In genomic region chr5:17222679-17223078, GRCh38 we compare ENCODE assay signal across 19 cellular contexts. TPM values are rescaled to one million over a fixed set of nuclear protein-coding genes. Genes with fewer than 3 reads are reported as not detected.
DNase-seq lines count a peak whose midpoint lies in the region; ATAC-seq and TF ChIP-seq lines count a peak whose summit lies in the region.
"Had no signal": no experiment of that assay in that cellular context is flagged by ENCODE, and none has a peak within 500 bp of the region (broad histone marks: within the 10 kb centered on the region; RNA-seq: fewer than 3 reads in every experiment).

No MANE protein-coding gene starts in this region.

- peaks cover 3% of the 10 kb centered on the region for H3K4me1 ChIP-seq in upper lobe of right lung

- TF ChIP-seq CTCF in choroid plexus epithelial cell (conservative IDR thresholded peaks at IDR 0.05; ENCODE audit: low read depth, low read length) (no peak), GM13976 (IDR thresholded peaks at IDR 0.05; ENCODE audit: borderline replicate concordance, control extremely low read depth, extremely low read depth, insufficient read depth, missing control alignments) (no peak), upper lobe of right lung (IDR thresholded peaks at IDR 0.05) (no peak)

- in situ Hi-C loops in GM13976 (cut with MboI; ENCODE audit: low sequenced_read_pairs, unreplicated experiment): loop anchor here (10.0 to 25.0 kb wide), 2 partner anchors 52 to 890 kb away; no protein-coding TSS in a partner anchor

- DNase-seq in EH (ENCODE audit: low read depth): peak; percentile 52
- DNase-seq in NCI-H524 treated with DMSO at 0.1 percent for 48 hours (lab: John Stamatoyannopoulos, UW): peak; percentile 25
- peak; percentile 41 for DNase-seq in choroid plexus epithelial cell (ENCODE audit: low read depth)
- peak; percentile 23 for DNase-seq in myocyte (ENCODE audit: low read depth)
- no peak for DNase-seq in GM13976 (ENCODE audit: low spot score)
- no peak for DNase-seq in upper lobe of right lung
- no peak for DNase-seq in COLO668 (lab: John Stamatoyannopoulos, UW; ENCODE audit: unreplicated experiment)
- DNase-seq: amygdala; BE2C; DND-41; effector CD4-positive, alpha-beta T cell; GOT3; naive B cell; NCI-H2029; stimulated activated naive CD8-positive, alpha-beta T cell treated with anti-CD3 and anti-CD28 coated beads, Interleukin-15, Interleukin-2, amounts not matched to agents 100 U/mL and 50 U/mL, for 24 hours; SW 1271 had no signal

- intact Hi-C loops in upper lobe of right lung (cut with DNase I): no loop called here

- no peaks in the 10 kb centered on the region for H3K36me3 ChIP-seq in upper lobe of right lung
- H3K36me3 ChIP-seq: right atrium auricular region had no signal

- ATAC-seq in GM21528 (IDR thresholded peaks at IDR 0.05; ENCODE audit: low FRiP score, unreplicated experiment) (no peak), upper lobe of right lung (no peak)
- ATAC-seq: activated CD4-positive, CD25-positive, alpha-beta regulatory T cell treated with anti-CD3 and anti-CD28 coated beads, Interleukin-2, amount 50 U/mL, for 24 hours; stimulated activated naive CD8-positive, alpha-beta T cell treated with anti-CD3 and anti-CD28 coated beads, Interleukin-15, Interleukin-2, amounts not matched to agents 100 U/mL and 50 U/mL, for 24 hours had no signal

- no peak overlapping the region for H3K27ac ChIP-seq in upper lobe of right lung
- H3K27ac ChIP-seq: right atrium auricular region had no signal

- no peaks in the 10 kb centered on the region for H3K27me3 ChIP-seq in upper lobe of right lung
- H3K27me3 ChIP-seq: BE2C, right atrium auricular region had no signal

- H3K4me3 ChIP-seq in choroid plexus epithelial cell (ENCODE audit: low read depth, low read length) (no peak overlapping the region), upper lobe of right lung (no peak overlapping the region)
- H3K4me3 ChIP-seq: right atrium auricular region had no signal

- no peaks in the 10 kb centered on the region for H3K9me3 ChIP-seq in upper lobe of right lung
- H3K9me3 ChIP-seq: BE2C, right atrium auricular region had no signal

RNA-seq across cellular contexts. Expression of gene BASP1, which starts 5.2 kb away (rescaled TPM):
- total RNA-seq in myocyte: 69.7 and 80.7 TPM in 2 replicates
- 98.9 TPM for polyA plus RNA-seq in myocyte (2012)
- 31.1 TPM for total RNA-seq in upper lobe of right lung

Comparison
In these comparisons a context has a peak if more than half of its experiments do, and no peak if none do; other contexts are left out.
1. DNase-seq: peak in EH (single experiment), NCI-H524 treated with DMSO at 0.1 percent for 48 hours (single experiment), choroid plexus epithelial cell (single experiment) and myocyte (single experiment); none in GM13976 (single experiment), upper lobe of right lung (single experiment) and COLO668 (single experiment).